In genomic region chr1:117929340-117930172, GRCh38 we compare ENCODE assay signal across 8 cellular contexts. TPM values are rescaled to one million over a fixed set of nuclear protein-coding genes. Genes with fewer than 3 reads are reported as not detected.
DNase-seq lines count a peak whose midpoint lies in the region; ATAC-seq and TF ChIP-seq lines count a peak whose summit lies in the region.

A gene with protein sequence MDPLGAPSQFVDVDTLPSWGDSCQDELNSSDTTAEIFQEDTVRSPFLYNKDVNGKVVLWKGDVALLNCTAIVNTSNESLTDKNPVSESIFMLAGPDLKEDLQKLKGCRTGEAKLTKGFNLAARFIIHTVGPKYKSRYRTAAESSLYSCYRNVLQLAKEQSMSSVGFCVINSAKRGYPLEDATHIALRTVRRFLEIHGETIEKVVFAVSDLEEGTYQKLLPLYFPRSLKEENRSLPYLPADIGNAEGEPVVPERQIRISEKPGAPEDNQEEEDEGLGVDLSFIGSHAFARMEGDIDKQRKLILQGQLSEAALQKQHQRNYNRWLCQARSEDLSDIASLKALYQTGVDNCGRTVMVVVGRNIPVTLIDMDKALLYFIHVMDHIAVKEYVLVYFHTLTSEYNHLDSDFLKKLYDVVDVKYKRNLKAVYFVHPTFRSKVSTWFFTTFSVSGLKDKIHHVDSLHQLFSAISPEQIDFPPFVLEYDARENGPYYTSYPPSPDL (minus strand): TSS chr1:117929621. CDS start chr1:117920357, 9,264 bp downstream.
WDR3 (plus strand) TSS chr1:117929739; CDS start chr1:117933320, 3,581 bp downstream.

- CTCF ChIA-PET in SK-N-SH (lab: Yijun Ruan, JAX), result interaction anchor here (0.7 to 1.8 kb wide), 5 partner anchors 9 to 133 kb away, joined by 3 to 11 read pairs (median 4); no protein-coding TSS in a partner anchor

- WGBS in SK-N-SH (ENCODE audit: low lambda C conversion rate), result under 1% methylated on average over 23 of the region's 64 CpGs

- peak within 1 kb of the TSS; percentile 84 for H3K4me2 ChIP-seq in SK-N-SH

- peak within 1 kb of the TSS; percentile 75 for H3K9ac ChIP-seq in SK-N-SH

- DNase-seq in GM04504 (ENCODE audit: low read depth) (peak; percentile 96), NCI-H1048 (lab: John Stamatoyannopoulos, UW) (peak; percentile 94), SK-N-SH (peak; percentile 91), germinal center (ENCODE audit: low spot score) (peak; percentile 94), non-pigmented ciliary epithelial cell (ENCODE audit: low read depth) (peak; percentile 86), superior temporal gyrus (ENCODE audit: extremely low spot score) (peak; percentile 99)
- DNase-seq in activated naive CD4-positive, alpha-beta T cell treated with anti-CD3 and anti-CD28 coated beads, Interleukin-2, amount 50 U/mL, for 16 hours, result peak; percentile 97

- H4K20me1 ChIP-seq in SK-N-SH (ENCODE audit: insufficient read depth), result peaks cover 39% of the 10 kb centered on the region

- no peak for TF ChIP-seq RAD21 in SK-N-SH (IDR thresholded peaks at IDR 0.05; ENCODE audit: low read length)

- no peaks in the 10 kb centered on the region for H3K27me3 ChIP-seq in SK-N-SH (ENCODE audit: insufficient read depth)

- peaks cover 14 to 16% of the 10 kb centered on the region in 2 experiments; a peak in 3 of 4 replicates for H3K4me1 ChIP-seq in SK-N-SH (ENCODE audit: control insufficient read depth in 1 of 2, insufficient read depth in 2 of 2, low read depth in 1 of 2, low read length in 1 of 2)

- H3K9me2 ChIP-seq in SK-N-SH, result no peaks in the 10 kb centered on the region

- peak within 1 kb of the TSS; percentile 88 to 100 for H3K4me3 ChIP-seq in SK-N-SH (ENCODE audit: low read depth in 2 of 2, low read length in 1 of 2)

- POLR2A ChIA-PET in SK-N-SH (lab: Yijun Ruan, JAX), result interaction anchor here (0.8 to 1.0 kb wide), 3 partner anchors 11 to 34 kb away, joined by 3 to 5 read pairs (median 4); no protein-coding TSS in a partner anchor

- ATAC-seq in HG02571 (IDR thresholded peaks at IDR 0.05; ENCODE audit: unreplicated experiment), result peak; percentile 96

- TF ChIP-seq CTCF in SK-N-SH (IDR thresholded peaks at IDR 0.05), result no peak

- peaks cover 9% of the 10 kb centered on the region for H3F3A ChIP-seq in SK-N-SH (replicated peaks; ENCODE audit: insufficient read depth)

- peak within 1 kb of the TSS; percentile 65 to 85 for H3K27ac ChIP-seq in SK-N-SH (ENCODE audit: low read depth in 2 of 2, low read length in 1 of 2)

- H3K36me3 ChIP-seq in SK-N-SH (replicated peaks in 1 of 2; ENCODE audit: control insufficient read depth in 1 of 2, insufficient read depth in 2 of 2, low read length in 1 of 2), result peaks cover 15 to 18% of the 10 kb centered on the region in 2 experiments

- H3K9me3 ChIP-seq in SK-N-SH, result no peaks in the 10 kb centered on the region

- H2AFZ ChIP-seq in SK-N-SH (ENCODE audit: low read depth), result peak within 1 kb of the TSS; percentile 71

- H3K79me2 ChIP-seq in SK-N-SH (ENCODE audit: insufficient read depth), result peaks cover 94% of the 10 kb centered on the region

- TF ChIP-seq EP300 in SK-N-SH (IDR thresholded peaks at IDR 0.05; ENCODE audit: borderline replicate concordance in 1 of 2, low read depth in 1 of 2, low read length in 1 of 2), result no peak

TF ChIP-seq in SK-N-SH, 30 proteins besides CTCF, POLR2A, EP300 and RAD21 (continues in another document):
- peak; percentile 93 for TF ChIP-seq GABPA (IDR thresholded peaks at IDR 0.05; ENCODE audit: low read depth)
- no peak for TF ChIP-seq PBX3 (IDR thresholded peaks at IDR 0.05)
- TF ChIP-seq RCOR1 (IDR thresholded peaks at IDR 0.05; ENCODE audit: low read length), result no peak
- peak; percentile 53 for TF ChIP-seq CHD2 (IDR thresholded peaks at IDR 0.05; ENCODE audit: low read length, partially characterized antibody)
- TF ChIP-seq MXI1 (IDR thresholded peaks at IDR 0.05; ENCODE audit: low read depth, low read length), result peak; percentile 93
- TF ChIP-seq TAF1 (IDR thresholded peaks at IDR 0.05; ENCODE audit: borderline replicate concordance, low read depth, low read length), result peak; percentile 65
- peak; percentile 92 for TF ChIP-seq ELF1 (IDR thresholded peaks at IDR 0.05)
- TF ChIP-seq FOXJ3 (CRISPR knock-in tag; IDR thresholded peaks at IDR 0.05), result no peak
- no peak for TF ChIP-seq NFIC (IDR thresholded peaks at IDR 0.05; ENCODE audit: borderline replicate concordance)
- TF ChIP-seq YY1 (IDR thresholded peaks at IDR 0.05; ENCODE audit: low read depth), result no peak; the same call in 1 of the 2 replicates
- TF ChIP-seq, protein P1, sequence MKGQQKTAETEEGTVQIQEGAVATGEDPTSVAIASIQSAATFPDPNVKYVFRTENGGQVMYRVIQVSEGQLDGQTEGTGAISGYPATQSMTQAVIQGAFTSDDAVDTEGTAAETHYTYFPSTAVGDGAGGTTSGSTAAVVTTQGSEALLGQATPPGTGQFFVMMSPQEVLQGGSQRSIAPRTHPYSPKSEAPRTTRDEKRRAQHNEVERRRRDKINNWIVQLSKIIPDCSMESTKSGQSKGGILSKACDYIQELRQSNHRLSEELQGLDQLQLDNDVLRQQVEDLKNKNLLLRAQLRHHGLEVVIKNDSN (IDR thresholded peaks at IDR 0.05; ENCODE audit: borderline replicate concordance, low read depth), result no peak
- TF ChIP-seq POLR2AphosphoS5 (IDR thresholded peaks at IDR 0.05; ENCODE audit: low read depth, low read length), result peak; percentile 92
- TF ChIP-seq, protein P2, sequence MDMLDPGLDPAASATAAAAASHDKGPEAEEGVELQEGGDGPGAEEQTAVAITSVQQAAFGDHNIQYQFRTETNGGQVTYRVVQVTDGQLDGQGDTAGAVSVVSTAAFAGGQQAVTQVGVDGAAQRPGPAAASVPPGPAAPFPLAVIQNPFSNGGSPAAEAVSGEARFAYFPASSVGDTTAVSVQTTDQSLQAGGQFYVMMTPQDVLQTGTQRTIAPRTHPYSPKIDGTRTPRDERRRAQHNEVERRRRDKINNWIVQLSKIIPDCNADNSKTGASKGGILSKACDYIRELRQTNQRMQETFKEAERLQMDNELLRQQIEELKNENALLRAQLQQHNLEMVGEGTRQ (IDR thresholded peaks at IDR 0.05; ENCODE audit: borderline replicate concordance, low read depth, low read length), result no peak
- TF ChIP-seq NRF1 (IDR thresholded peaks at IDR 0.05; ENCODE audit: low read depth, low read length), result no peak
- no peak for TF ChIP-seq SMC3 (IDR thresholded peaks at IDR 0.05; ENCODE audit: low read depth, low read length)
- TF ChIP-seq, protein P3, sequence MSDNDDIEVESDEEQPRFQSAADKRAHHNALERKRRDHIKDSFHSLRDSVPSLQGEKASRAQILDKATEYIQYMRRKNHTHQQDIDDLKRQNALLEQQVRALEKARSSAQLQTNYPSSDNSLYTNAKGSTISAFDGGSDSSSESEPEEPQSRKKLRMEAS (IDR thresholded peaks at IDR 0.05; ENCODE audit: low read depth), result peak; percentile 96
- peak; percentile 83; the same call in 1 of the 2 replicates for TF ChIP-seq SIN3A (IDR thresholded peaks at IDR 0.05; ENCODE audit: borderline replicate concordance, low read depth, low read length)
- TF ChIP-seq ZBTB33 (IDR thresholded peaks at IDR 0.05; ENCODE audit: borderline replicate concordance, low read depth), result no peak
- TF ChIP-seq TEAD4 (IDR thresholded peaks at IDR 0.05; ENCODE audit: borderline replicate concordance, insufficient read depth), result no peak

RNA-seq across cellular contexts. Expression of the first gene that starts in this region (rescaled TPM):
- 5.6 and 8.7 TPM in 2 replicates for polyA plus RNA-seq in SK-N-SH (2012; rRNA removed)
- 9.8 and 10.2 TPM in 2 replicates for polyA plus RNA-seq in SK-N-SH (2012; cell fraction: cytosol; rRNA removed)
- polyA plus RNA-seq in SK-N-SH (2012; cell fraction: nucleus; rRNA removed), result 2.1 and 6.5 TPM in 2 replicates

RNA-seq across cellular contexts. Expression of gene WDR3, which starts in this region (rescaled TPM):
- 26.9 and 37.4 TPM in 2 replicates for polyA plus RNA-seq in SK-N-SH (2012; rRNA removed)
- 37.4 and 38.2 TPM in 2 replicates for polyA plus RNA-seq in SK-N-SH (2012; cell fraction: cytosol; rRNA removed)
- polyA plus RNA-seq in SK-N-SH (2012; cell fraction: nucleus; rRNA removed), result 15.8 and 33.4 TPM in 2 replicates

Comparison
In these comparisons a context has a peak if more than half of its experiments do, and no peak if none do; other contexts are left out.
1. Peak in every context shown above with its lines: DNase-seq, ATAC-seq, H3K4me3 ChIP-seq and H3K27ac ChIP-seq.